22 cellular contexts compared by ENCODE assay signal in the genomic region with DNA sequence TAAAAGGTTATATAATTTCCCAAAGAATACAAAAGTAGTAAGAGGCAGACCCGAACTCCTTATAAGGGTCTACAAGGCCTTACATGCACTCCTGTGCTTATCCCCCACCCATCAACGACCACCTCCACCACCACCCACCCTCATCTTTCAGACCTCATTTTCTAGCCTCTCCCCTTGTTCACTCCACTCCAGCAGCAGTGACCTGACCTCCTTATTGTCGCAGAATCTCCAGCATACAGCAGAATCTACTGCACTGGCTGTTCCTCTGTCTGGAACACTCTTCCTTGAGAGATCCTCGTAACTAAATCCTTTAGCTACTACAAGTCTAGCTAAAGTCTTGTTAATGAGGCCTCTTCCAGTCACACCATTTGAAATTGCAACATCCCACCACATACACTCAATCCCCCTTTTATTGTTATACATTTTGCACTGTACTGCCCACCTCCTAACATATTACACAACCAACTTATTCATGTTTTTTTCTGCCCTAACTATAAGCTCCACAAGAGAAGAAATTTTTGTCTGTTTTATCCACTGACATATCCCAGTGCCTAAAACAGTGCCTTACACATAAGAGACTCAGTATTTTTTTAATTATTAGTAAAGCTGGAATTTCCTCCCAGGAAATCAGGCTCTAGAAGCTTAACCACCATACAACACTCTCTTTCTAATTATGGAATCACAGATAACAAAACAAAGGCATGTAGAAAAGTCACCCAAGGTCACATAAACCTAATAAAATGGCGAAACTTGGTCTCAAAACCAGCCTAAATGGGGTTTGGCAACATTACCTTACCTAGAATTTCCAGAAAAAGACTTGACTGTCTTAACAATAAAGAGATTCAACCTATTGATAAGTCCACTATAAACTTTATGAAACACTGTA. TPM values are rescaled to one million over a fixed set of nuclear protein-coding genes. Genes with fewer than 3 reads are reported as not detected.
A peak's percentile ranks its signal among the peaks of the same experiment; 100 is the strongest.
DNase-seq lines count a peak whose midpoint lies in the region; ATAC-seq and FAIRE-seq lines count a peak whose summit lies in the region.
"Had no signal": no experiment of that assay in that cellular context is flagged by ENCODE, and none has a peak within 500 bp of the region (broad histone marks: within the 10 kb centered on the region; RNA-seq: fewer than 3 reads in every experiment).

No MANE protein-coding gene starts in this region.

- intact Hi-C loops in Right ventricle myocardium superior (cut with DNase I) (no loop called here), cardiac septum (cut with DNase I) (no loop called here)

- FAIRE-seq in urothelium cell line (lab: Jason Lieb, UNC) = peak; percentile 23

- DNase-seq in Right ventricle myocardium superior (no peak), cardiac septum (ENCODE audit: low spot score) (no peak), SIG-M5 (lab: John Stamatoyannopoulos, UW) (peak; percentile 21), foreskin melanocyte (peak; percentile 50), urothelium cell line (ENCODE audit: low spot score) (no peak), NCI-H748 treated with DMSO at 0.1 percent for 48 hours (lab: John Stamatoyannopoulos, UW) (no peak), Kasumi-1 (lab: John Stamatoyannopoulos, UW) (no peak)
- no peak for DNase-seq in activated CD8-positive, alpha-beta memory T cell treated with anti-CD3 and anti-CD28 coated beads for 24 hours
- DNase-seq: activated CD4-positive, alpha-beta T cell treated with anti-CD3 and anti-CD28 coated beads for 48 hours; activated T-cell treated with anti-CD3 and anti-CD28 coated beads, Interleukin-2, amount 50 U/mL, for 4 hours; CD4-positive, alpha-beta memory T cell; DMS79 treated with DMSO at 0.1 percent for 48 hours; glutamatergic neuron; HCEC 1CT; immature natural killer cell; NCI-H1436; NCI-H345; NK-92 treated with Interleukin-12 subunit alpha and Interleukin-12 subunit beta, amount 100 ng/mL, for 24 hours; SJCRH30; stimulated activated naive CD4-positive, alpha-beta T cell treated with Interleukin-2 at 50 U/mL for 16 hours; transverse colon had no signal

- peak; percentile 65 for ATAC-seq in Right ventricle myocardium superior (ENCODE audit: poor library complexity)
- ATAC-seq: activated T-cell treated with anti-CD3 and anti-CD28 coated beads, Interleukin-2, amount 50 U/mL, for 4 hours; esophagus mucosa had no signal

RNA-seq across cellular contexts. Expression of a gene that starts 40.2 kb away (rescaled TPM):
- total RNA-seq in Right ventricle myocardium superior (45.2 TPM), cardiac septum (44.2 TPM)

Comparison
In these comparisons a context has a peak if more than half of its experiments do, and no peak if none do; other contexts are left out.
1. DNase-seq: peak in SIG-M5 (single experiment) and foreskin melanocyte (single experiment); none in Right ventricle myocardium superior (single experiment), cardiac septum (single experiment), urothelium cell line (single experiment), activated CD8-positive, alpha-beta memory T cell treated with anti-CD3 and anti-CD28 coated beads for 24 hours (single experiment), NCI-H748 treated with DMSO at 0.1 percent for 48 hours (single experiment) and Kasumi-1 (0 of 2).